Comparison of ENCODE assay signal across 23 cellular contexts in the genomic region with DNA sequence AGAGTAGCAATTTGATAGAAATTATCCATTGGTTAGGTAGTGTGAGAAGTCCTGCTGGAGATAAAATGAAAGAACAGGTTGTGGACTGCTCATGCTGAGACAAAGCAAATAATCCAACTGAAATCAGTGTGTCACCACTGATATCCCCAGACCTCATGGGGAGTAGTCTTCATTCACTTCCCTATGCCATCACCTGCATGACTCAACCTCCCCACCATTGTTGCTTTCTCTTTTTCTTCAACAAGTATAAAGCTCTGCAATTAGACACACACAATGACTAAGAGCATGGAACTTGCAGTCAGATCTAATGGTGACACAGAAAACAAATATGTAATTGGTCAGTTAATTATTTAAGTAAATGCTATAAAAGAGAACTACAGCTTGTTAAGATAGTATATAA.
DNase-seq lines count a peak whose midpoint lies in the region; ATAC-seq, FAIRE-seq and TF ChIP-seq lines count a peak whose summit lies in the region.
"Had no signal": no experiment of that assay in that cellular context is flagged by ENCODE, and none has a peak within 500 bp of the region (broad histone marks: within the 10 kb centered on the region; RNA-seq: fewer than 3 reads in every experiment).

No MANE protein-coding gene starts in this region.

- no peaks in the 10 kb centered on the region for H3K9me3 Mint-ChIP-seq in astrocyte (ENCODE audit: unreplicated experiment)

- H3K36me3 ChIP-seq in astrocyte (ENCODE audit: insufficient read depth, low read length) = no peaks in the 10 kb centered on the region
- no peaks in the 10 kb centered on the region for H3K36me3 ChIP-seq in hepatocyte (replicated peaks; ENCODE audit: insufficient read depth, low read depth)
- H3K36me3 ChIP-seq in gastrocnemius medialis = no peaks in the 10 kb centered on the region

- H3K4me2 ChIP-seq in astrocyte (ENCODE audit: low read length) (no peak overlapping the region), hepatocyte (no peak overlapping the region)

- H3K79me2 ChIP-seq in astrocyte (ENCODE audit: insufficient read depth, low read length) = no peaks in the 10 kb centered on the region
- H3K79me2 ChIP-seq in hepatocyte = no peaks in the 10 kb centered on the region

- TF ChIP-seq POLR2A in gastrocnemius medialis (IDR thresholded peaks at IDR 0.05) = no peak

- intact Hi-C loops in gastrocnemius medialis (cut with DNase I; ENCODE audit: low total_unique reads) = no loop called here

- no peak for TF ChIP-seq CTCF in astrocyte (IDR thresholded peaks at IDR 0.05; ENCODE audit: insufficient read depth, low read depth, low read length)
- no peak for TF ChIP-seq CTCF in hepatocyte (IDR thresholded peaks at IDR 0.05; ENCODE audit: poor library complexity)
- TF ChIP-seq CTCF in gastrocnemius medialis (IDR thresholded peaks at IDR 0.05 in 4 of 5, conservative IDR thresholded peaks at IDR 0.05 in 1 of 5) = no peak

- no peaks in the 10 kb centered on the region for H3K9me2 ChIP-seq in hepatocyte (replicated peaks; ENCODE audit: insufficient read depth)

- no peak overlapping the region for H3K4me3 Mint-ChIP-seq in astrocyte (ENCODE audit: unreplicated experiment)
- H3K4me3 Mint-ChIP-seq: B cell, CD14-positive monocyte, IgD-negative memory B cell had no signal

- no peak overlapping the region for H3K9ac ChIP-seq in astrocyte (ENCODE audit: low read length)

- H2AFZ ChIP-seq in astrocyte (ENCODE audit: low read depth, low read length) = no peak overlapping the region
- no peak overlapping the region for H2AFZ ChIP-seq in hepatocyte

- in situ Hi-C loops in Caki2 (cut with HindIII; ENCODE audit: low pct_unique_long_range_greater_than_20kb, low sequenced_read_pairs) (no loop called here), gastrocnemius medialis (cut with MboI; ENCODE audit: low sequenced_read_pairs in 4 of 4) (no loop called here)

- H3K36me3 Mint-ChIP-seq in astrocyte (ENCODE audit: low read depth, unreplicated experiment) = no peaks in the 10 kb centered on the region
- H3K36me3 Mint-ChIP-seq: CD14-positive monocyte, IgD-negative memory B cell had no signal

- H3K27me3 ChIP-seq in astrocyte (ENCODE audit: insufficient read depth, low read length) (no peaks in the 10 kb centered on the region), hepatocyte (no peaks in the 10 kb centered on the region), gastrocnemius medialis (no peaks in the 10 kb centered on the region)

- H3K27ac Mint-ChIP-seq in astrocyte (ENCODE audit: unreplicated experiment) = no peak overlapping the region
- H3K27ac Mint-ChIP-seq: B cell, CD14-positive monocyte, IgD-negative memory B cell had no signal

- H3K27ac ChIP-seq in astrocyte (ENCODE audit: low read depth, low read length) (no peak overlapping the region), hepatocyte (no peak overlapping the region), gastrocnemius medialis (no peak overlapping the region)

- no peaks in the 10 kb centered on the region for H3K27me3 Mint-ChIP-seq in astrocyte (ENCODE audit: low read depth, unreplicated experiment)
- H3K27me3 Mint-ChIP-seq: B cell, IgD-negative memory B cell had no signal

- FAIRE-seq in astrocyte (lab: Jason Lieb, UNC) = no peak
- FAIRE-seq: A204.1, GM18507, H1 had no signal

- DNase-seq in Caki2 (ENCODE audit: low read depth) (peak; percentile 23), NCI-H146 (lab: John Stamatoyannopoulos, UW) (peak; percentile 99), astrocyte (ENCODE audit: low read depth) (peak; percentile 18), hepatocyte (ENCODE audit: low spot score) (peak; percentile 23), gastrocnemius medialis (no peak), SKM-1 (lab: John Stamatoyannopoulos, UW; ENCODE audit: unreplicated experiment) (no peak), DMS 273 (lab: John Stamatoyannopoulos, UW; ENCODE audit: unreplicated experiment) (no peak)
- DNase-seq: DMS153, GDM1, NCI-H187 treated with DMSO at 0.1 percent for 48 hours, NCI-H2227 treated with DMSO at 0.1 percent for 48 hours, NCI-H510A treated with DMSO at 0.1 percent for 48 hours, RPMI8226, SHP77, SW 1271 had no signal

- H3K9me3 ChIP-seq in astrocyte (ENCODE audit: insufficient read depth, low read depth, low read length) (no peaks in the 10 kb centered on the region), hepatocyte (ENCODE audit: low read depth) (no peaks in the 10 kb centered on the region), gastrocnemius medialis (no peaks in the 10 kb centered on the region)

- no peaks in the 10 kb centered on the region for H4K20me1 ChIP-seq in astrocyte (ENCODE audit: insufficient read depth, low read length)
- H4K20me1 ChIP-seq in hepatocyte (ENCODE audit: insufficient read depth, poor library complexity, severe bottlenecking) = no peaks in the 10 kb centered on the region

- H3K4me3 ChIP-seq in astrocyte (ENCODE audit: insufficient read depth, low read depth, low read length) = no peak overlapping the region
- no peak overlapping the region for H3K4me3 ChIP-seq in hepatocyte
- H3K4me3 ChIP-seq in gastrocnemius medialis = no peak overlapping the region

- no peaks in the 10 kb centered on the region for H3K4me1 ChIP-seq in astrocyte (ENCODE audit: insufficient read depth, low read length)
- H3K4me1 ChIP-seq in hepatocyte (ENCODE audit: insufficient read depth) = no peaks in the 10 kb centered on the region
- H3K4me1 ChIP-seq in gastrocnemius medialis = no peaks in the 10 kb centered on the region

- ATAC-seq in gastrocnemius medialis (no peak), GM19455 (IDR thresholded peaks at IDR 0.05; ENCODE audit: unreplicated experiment) (no peak)
- ATAC-seq: HCT116 had no signal

- no peaks in the 10 kb centered on the region for H3K4me1 Mint-ChIP-seq in astrocyte (ENCODE audit: low read depth, unreplicated experiment)
- H3K4me1 Mint-ChIP-seq: B cell, CD14-positive monocyte, IgD-negative memory B cell had no signal

Comparison
In these comparisons a context has a peak if more than half of its experiments do, and no peak if none do; other contexts are left out.
1. DNase-seq: peak in Caki2 (single experiment), NCI-H146 (single experiment), astrocyte (single experiment) and hepatocyte (single experiment); none in gastrocnemius medialis (0 of 2), SKM-1 (single experiment) and DMS 273 (single experiment).